Comparison of ENCODE assay signal across 1 cellular context in the genomic region with DNA sequence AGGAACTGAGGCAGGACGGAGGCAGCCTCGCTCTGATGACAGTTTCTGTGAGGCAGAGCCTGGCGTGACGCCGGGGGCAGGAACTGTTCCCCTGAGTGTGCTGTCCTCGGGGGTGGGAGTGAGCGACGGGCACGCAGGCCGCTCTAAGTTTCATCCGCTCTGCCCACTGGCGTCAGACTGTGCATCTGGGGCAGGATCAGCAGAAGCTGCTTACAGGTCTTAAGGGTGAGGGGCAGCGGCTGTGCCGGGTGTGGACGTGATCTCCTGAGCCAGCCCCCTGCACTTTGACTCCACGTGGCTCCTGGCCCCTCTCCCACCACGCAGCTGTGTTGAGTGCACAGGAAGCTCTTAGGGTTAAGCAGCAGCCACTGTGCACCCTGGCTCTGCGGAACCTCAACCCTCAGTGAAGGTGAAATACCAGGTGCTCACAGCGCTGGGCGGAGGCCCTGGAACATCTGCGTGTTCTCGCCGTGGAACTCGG.
TF ChIP-seq lines count a peak whose summit lies in the region.

No MANE protein-coding gene starts in this region.

TF ChIP-seq in HepG2, 621 proteins besides CTCF, POLR2A, EP300 and RAD21:
- no peak for TF ChIP-seq ISL2 (CRISPR knock-in tag; IDR thresholded peaks at IDR 0.05)
- TF ChIP-seq ETV5 (CRISPR knock-in tag; IDR thresholded peaks at IDR 0.05; ENCODE audit: borderline replicate concordance): no peak
- no peak for TF ChIP-seq ZSCAN20 (CRISPR knock-in tag; IDR thresholded peaks at IDR 0.05; ENCODE audit: borderline replicate concordance)
- TF ChIP-seq CREB1 (IDR thresholded peaks at IDR 0.05): no peak
- TF ChIP-seq CREB1 (CRISPR knock-in tag; IDR thresholded peaks at IDR 0.05): no peak
- no peak for TF ChIP-seq PAWR (CRISPR knock-in tag; IDR thresholded peaks at IDR 0.05; ENCODE audit: borderline replicate concordance)
- no peak for TF ChIP-seq YEATS2 (CRISPR knock-in tag; IDR thresholded peaks at IDR 0.05; ENCODE audit: borderline replicate concordance)
- TF ChIP-seq, protein P1, sequence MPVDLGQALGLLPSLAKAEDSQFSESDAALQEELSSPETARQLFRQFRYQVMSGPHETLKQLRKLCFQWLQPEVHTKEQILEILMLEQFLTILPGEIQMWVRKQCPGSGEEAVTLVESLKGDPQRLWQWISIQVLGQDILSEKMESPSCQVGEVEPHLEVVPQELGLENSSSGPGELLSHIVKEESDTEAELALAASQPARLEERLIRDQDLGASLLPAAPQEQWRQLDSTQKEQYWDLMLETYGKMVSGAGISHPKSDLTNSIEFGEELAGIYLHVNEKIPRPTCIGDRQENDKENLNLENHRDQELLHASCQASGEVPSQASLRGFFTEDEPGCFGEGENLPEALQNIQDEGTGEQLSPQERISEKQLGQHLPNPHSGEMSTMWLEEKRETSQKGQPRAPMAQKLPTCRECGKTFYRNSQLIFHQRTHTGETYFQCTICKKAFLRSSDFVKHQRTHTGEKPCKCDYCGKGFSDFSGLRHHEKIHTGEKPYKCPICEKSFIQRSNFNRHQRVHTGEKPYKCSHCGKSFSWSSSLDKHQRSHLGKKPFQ (CRISPR knock-in tag; IDR thresholded peaks at IDR 0.05; ENCODE audit: insufficient replicate concordance): no peak
- TF ChIP-seq ZNF724P (CRISPR knock-in tag; IDR thresholded peaks at IDR 0.05; ENCODE audit: borderline replicate concordance): no peak
- TF ChIP-seq SRY (CRISPR knock-in tag; IDR thresholded peaks at IDR 0.05): no peak
